Comparison of ENCODE assay signal across 13 cellular contexts in the genomic region with DNA sequence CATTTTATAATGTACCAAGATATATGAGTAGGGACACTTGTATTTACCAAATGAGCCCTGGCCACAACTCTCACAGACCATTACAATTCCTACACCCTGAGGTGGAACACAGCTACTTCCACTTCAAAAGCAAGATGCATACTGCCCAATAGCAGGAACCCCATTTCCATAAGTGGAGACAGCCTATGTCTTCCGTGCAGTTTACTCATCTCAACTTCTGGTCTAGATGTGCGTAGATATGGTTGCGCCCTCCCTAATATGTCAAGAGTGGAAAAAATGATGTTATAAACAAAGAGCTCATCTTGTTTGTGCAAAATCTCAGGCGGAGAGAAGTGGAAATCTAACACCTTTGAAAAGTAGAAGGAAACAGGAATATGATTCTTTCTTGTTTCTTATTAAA.
"Had no signal": no experiment of that assay in that cellular context is flagged by ENCODE, and none has a peak within 500 bp of the region (broad histone marks: within the 10 kb centered on the region; RNA-seq: fewer than 3 reads in every experiment).

No MANE protein-coding gene starts in this region.

- H3K27ac Mint-ChIP-seq: memory B cell, nephron progenitor cell had no signal

- H3K9me3 ChIP-seq: heart right ventricle, psoas muscle had no signal

- H3K27ac ChIP-seq: coronary artery, heart right ventricle, psoas muscle, SK-N-MC had no signal

- FAIRE-seq: frontal cortex had no signal

- DNase-seq: caudate nucleus; effector CD4-positive, alpha-beta T cell; heart right ventricle; islet precursor cell; nephron progenitor cell; psoas muscle; stimulated activated CD4-positive, alpha-beta T cell treated with anti-CD3 and anti-CD28 coated beads, Interleukin-2, amount 100 ng/mL, for 24 hours had no signal

- H3K9me3 Mint-ChIP-seq: memory B cell, nephron progenitor cell had no signal

- ATAC-seq: heart right ventricle, left lobe of liver, psoas muscle, sciatic nerve had no signal

- H3K27me3 ChIP-seq: heart right ventricle had no signal

- H3K27me3 Mint-ChIP-seq: memory B cell had no signal

- H3K4me3 Mint-ChIP-seq: memory B cell, nephron progenitor cell had no signal

- H3K4me3 ChIP-seq: coronary artery, heart right ventricle, psoas muscle, SK-N-MC had no signal

- H3K4me1 Mint-ChIP-seq: nephron progenitor cell had no signal

- H3K4me1 ChIP-seq: psoas muscle had no signal
